ENCODE assay signal across 1 cellular context in the genomic region with DNA sequence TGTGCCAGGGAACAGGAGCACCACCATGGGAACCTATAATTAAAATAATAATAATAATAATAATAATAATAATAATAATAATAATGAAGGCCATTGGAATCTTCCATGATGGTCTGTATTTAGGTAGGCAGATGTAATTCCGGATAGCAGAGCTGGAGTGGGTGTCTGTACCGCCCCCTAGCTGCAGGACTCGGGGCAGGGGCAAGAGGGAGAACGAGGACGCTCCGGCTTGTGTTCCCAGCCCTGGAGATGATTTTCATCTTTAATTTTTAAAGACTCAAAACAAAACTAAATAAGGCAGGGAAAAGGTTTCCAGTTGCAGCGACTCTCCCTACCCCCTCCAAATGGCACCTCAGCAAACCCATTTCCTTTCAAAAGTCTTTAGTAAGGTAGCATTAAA.
TF ChIP-seq lines count a peak whose summit lies in the region.

No MANE protein-coding gene starts in this region.

TF ChIP-seq in H1, 55 proteins besides CTCF, POLR2A, EP300 and RAD21:
- TF ChIP-seq, protein P1, sequence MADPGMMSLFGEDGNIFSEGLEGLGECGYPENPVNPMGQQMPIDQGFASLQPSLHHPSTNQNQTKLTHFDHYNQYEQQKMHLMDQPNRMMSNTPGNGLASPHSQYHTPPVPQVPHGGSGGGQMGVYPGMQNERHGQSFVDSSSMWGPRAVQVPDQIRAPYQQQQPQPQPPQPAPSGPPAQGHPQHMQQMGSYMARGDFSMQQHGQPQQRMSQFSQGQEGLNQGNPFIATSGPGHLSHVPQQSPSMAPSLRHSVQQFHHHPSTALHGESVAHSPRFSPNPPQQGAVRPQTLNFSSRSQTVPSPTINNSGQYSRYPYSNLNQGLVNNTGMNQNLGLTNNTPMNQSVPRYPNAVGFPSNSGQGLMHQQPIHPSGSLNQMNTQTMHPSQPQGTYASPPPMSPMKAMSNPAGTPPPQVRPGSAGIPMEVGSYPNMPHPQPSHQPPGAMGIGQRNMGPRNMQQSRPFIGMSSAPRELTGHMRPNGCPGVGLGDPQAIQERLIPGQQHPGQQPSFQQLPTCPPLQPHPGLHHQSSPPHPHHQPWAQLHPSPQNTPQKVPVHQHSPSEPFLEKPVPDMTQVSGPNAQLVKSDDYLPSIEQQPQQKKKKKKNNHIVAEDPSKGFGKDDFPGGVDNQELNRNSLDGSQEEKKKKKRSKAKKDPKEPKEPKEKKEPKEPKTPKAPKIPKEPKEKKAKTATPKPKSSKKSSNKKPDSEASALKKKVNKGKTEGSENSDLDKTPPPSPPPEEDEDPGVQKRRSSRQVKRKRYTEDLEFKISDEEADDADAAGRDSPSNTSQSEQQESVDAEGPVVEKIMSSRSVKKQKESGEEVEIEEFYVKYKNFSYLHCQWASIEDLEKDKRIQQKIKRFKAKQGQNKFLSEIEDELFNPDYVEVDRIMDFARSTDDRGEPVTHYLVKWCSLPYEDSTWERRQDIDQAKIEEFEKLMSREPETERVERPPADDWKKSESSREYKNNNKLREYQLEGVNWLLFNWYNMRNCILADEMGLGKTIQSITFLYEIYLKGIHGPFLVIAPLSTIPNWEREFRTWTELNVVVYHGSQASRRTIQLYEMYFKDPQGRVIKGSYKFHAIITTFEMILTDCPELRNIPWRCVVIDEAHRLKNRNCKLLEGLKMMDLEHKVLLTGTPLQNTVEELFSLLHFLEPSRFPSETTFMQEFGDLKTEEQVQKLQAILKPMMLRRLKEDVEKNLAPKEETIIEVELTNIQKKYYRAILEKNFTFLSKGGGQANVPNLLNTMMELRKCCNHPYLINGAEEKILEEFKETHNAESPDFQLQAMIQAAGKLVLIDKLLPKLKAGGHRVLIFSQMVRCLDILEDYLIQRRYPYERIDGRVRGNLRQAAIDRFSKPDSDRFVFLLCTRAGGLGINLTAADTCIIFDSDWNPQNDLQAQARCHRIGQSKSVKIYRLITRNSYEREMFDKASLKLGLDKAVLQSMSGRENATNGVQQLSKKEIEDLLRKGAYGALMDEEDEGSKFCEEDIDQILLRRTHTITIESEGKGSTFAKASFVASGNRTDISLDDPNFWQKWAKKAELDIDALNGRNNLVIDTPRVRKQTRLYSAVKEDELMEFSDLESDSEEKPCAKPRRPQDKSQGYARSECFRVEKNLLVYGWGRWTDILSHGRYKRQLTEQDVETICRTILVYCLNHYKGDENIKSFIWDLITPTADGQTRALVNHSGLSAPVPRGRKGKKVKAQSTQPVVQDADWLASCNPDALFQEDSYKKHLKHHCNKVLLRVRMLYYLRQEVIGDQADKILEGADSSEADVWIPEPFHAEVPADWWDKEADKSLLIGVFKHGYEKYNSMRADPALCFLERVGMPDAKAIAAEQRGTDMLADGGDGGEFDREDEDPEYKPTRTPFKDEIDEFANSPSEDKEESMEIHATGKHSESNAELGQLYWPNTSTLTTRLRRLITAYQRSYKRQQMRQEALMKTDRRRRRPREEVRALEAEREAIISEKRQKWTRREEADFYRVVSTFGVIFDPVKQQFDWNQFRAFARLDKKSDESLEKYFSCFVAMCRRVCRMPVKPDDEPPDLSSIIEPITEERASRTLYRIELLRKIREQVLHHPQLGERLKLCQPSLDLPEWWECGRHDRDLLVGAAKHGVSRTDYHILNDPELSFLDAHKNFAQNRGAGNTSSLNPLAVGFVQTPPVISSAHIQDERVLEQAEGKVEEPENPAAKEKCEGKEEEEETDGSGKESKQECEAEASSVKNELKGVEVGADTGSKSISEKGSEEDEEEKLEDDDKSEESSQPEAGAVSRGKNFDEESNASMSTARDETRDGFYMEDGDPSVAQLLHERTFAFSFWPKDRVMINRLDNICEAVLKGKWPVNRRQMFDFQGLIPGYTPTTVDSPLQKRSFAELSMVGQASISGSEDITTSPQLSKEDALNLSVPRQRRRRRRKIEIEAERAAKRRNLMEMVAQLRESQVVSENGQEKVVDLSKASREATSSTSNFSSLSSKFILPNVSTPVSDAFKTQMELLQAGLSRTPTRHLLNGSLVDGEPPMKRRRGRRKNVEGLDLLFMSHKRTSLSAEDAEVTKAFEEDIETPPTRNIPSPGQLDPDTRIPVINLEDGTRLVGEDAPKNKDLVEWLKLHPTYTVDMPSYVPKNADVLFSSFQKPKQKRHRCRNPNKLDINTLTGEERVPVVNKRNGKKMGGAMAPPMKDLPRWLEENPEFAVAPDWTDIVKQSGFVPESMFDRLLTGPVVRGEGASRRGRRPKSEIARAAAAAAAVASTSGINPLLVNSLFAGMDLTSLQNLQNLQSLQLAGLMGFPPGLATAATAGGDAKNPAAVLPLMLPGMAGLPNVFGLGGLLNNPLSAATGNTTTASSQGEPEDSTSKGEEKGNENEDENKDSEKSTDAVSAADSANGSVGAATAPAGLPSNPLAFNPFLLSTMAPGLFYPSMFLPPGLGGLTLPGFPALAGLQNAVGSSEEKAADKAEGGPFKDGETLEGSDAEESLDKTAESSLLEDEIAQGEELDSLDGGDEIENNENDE (IDR thresholded peaks at IDR 0.05; ENCODE audit: insufficient replicate concordance, low read length), result no peak
- TF ChIP-seq GTF2F1 (IDR thresholded peaks at IDR 0.05; ENCODE audit: borderline replicate concordance, low read depth, low read length) (no peak), CEBPB (IDR thresholded peaks at IDR 0.05; ENCODE audit: low read depth, low read length) (no peak), RNF2 (IDR thresholded peaks at IDR 0.05; ENCODE audit: borderline replicate concordance, low read depth, low read length, missing control alignments, poor library complexity, severe bottlenecking) (no peak), KDM4A (IDR thresholded peaks at IDR 0.05; ENCODE audit: low read depth, low read length, severe bottlenecking) (no peak), TAF1 (IDR thresholded peaks at IDR 0.05; ENCODE audit: low read depth, low read length) (no peak), NANOG (IDR thresholded peaks at IDR 0.05; ENCODE audit: insufficient read depth, low read depth, low read length, poor library complexity, severe bottlenecking) (no peak), RFX5 (IDR thresholded peaks at IDR 0.05; ENCODE audit: borderline replicate concordance, low read depth, low read length) (no peak), ZNF274 (IDR thresholded peaks at IDR 0.05; ENCODE audit: borderline replicate concordance, extremely low read depth, low read length) (no peak), SP1 (IDR thresholded peaks at IDR 0.05; ENCODE audit: low read depth, low read length) (no peak), HDAC2 (IDR thresholded peaks at IDR 0.05; ENCODE audit: borderline replicate concordance in 1 of 2, low read depth in 2 of 2, low read length in 2 of 2) (no peak)
- TF ChIP-seq, protein P2, sequence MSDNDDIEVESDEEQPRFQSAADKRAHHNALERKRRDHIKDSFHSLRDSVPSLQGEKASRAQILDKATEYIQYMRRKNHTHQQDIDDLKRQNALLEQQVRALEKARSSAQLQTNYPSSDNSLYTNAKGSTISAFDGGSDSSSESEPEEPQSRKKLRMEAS (IDR thresholded peaks at IDR 0.05), result no peak
- TF ChIP-seq, protein P3, sequence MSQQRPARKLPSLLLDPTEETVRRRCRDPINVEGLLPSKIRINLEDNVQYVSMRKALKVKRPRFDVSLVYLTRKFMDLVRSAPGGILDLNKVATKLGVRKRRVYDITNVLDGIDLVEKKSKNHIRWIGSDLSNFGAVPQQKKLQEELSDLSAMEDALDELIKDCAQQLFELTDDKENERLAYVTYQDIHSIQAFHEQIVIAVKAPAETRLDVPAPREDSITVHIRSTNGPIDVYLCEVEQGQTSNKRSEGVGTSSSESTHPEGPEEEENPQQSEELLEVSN (IDR thresholded peaks at IDR 0.05), result no peak
